Comparison of ENCODE assay signal across 14 cellular contexts in genomic region chr1:44305962-44306422, GRCh38. TPM values are rescaled to one million over a fixed set of nuclear protein-coding genes. Genes with fewer than 3 reads are reported as not detected.
A peak's percentile ranks its signal among the peaks of the same experiment; 100 is the strongest.
DNase-seq lines count a peak whose midpoint lies in the region; ATAC-seq and TF ChIP-seq lines count a peak whose summit lies in the region.
"Had no signal": no experiment of that assay in that cellular context is flagged by ENCODE, and none has a peak within 500 bp of the region (broad histone marks: within the 10 kb centered on the region; RNA-seq: fewer than 3 reads in every experiment).

No MANE protein-coding gene starts in this region.

- H3K36me3 Mint-ChIP-seq in activated CD4-positive, alpha-beta T cell treated with anti-CD3 and anti-CD28 coated beads, Interleukin-2, amount 10 ng/mL, durations not matched to agents 24 days and 14 days (ENCODE audit: low read depth) = peaks cover 60% of the 10 kb centered on the region
- peaks cover 10 to 75% (median 36%) of the 10 kb centered on the region in 3 donors for H3K36me3 Mint-ChIP-seq in naive thymus-derived CD8-positive, alpha-beta T cell
- peaks cover 47% of the 10 kb centered on the region for H3K36me3 Mint-ChIP-seq in mesothelial cell of epicardium

- H3K4me3 Mint-ChIP-seq in activated CD4-positive, alpha-beta T cell treated with anti-CD3 and anti-CD28 coated beads, Interleukin-2, amount 10 ng/mL, durations not matched to agents 24 days and 14 days = peak overlapping the region; percentile 66
- peak overlapping the region; percentile 0 to 73 (median 48) for H3K4me3 Mint-ChIP-seq in naive thymus-derived CD8-positive, alpha-beta T cell
- no peak overlapping the region for H3K4me3 Mint-ChIP-seq in mesothelial cell of epicardium
- H3K4me3 Mint-ChIP-seq: neural crest cell had no signal

- TF ChIP-seq POLR2A in heart left ventricle (IDR thresholded peaks at IDR 0.05) = no peak

- no peaks in the 10 kb centered on the region for H3K27me3 ChIP-seq in heart left ventricle
- H3K27me3 ChIP-seq: right atrium auricular region, upper lobe of left lung had no signal

- POLR2A ChIA-PET in naive thymus-derived CD8-positive, alpha-beta T cell (lab: Charles Lee) = no interaction called here

- H3K36me3 ChIP-seq in heart left ventricle = peaks cover 0 to 92% (median 79%) of the 10 kb centered on the region in 9 donors

- DNase-seq in activated CD4-positive, alpha-beta T cell treated with anti-CD3 and anti-CD28 coated beads, Interleukin-2, amount 10 ng/mL, durations not matched to agents 24 days and 14 days = peak; percentile 83
- DNase-seq in activated CD4-positive, alpha-beta T cell treated with anti-CD3 and anti-CD28 coated beads, Interleukin-2, amount 50 U/mL, for 1 hour = no peak
- DNase-seq in NCI-H2029 (lab: John Stamatoyannopoulos, UW) (peak; percentile 97), T1000 (lab: John Stamatoyannopoulos, UW) (no peak), mesothelial cell of epicardium (ENCODE audit: low spot score in 2 of 2, unreplicated experiment in 2 of 2) (no peak), heart left ventricle (no peak)
- DNase-seq in activated CD4-positive, alpha-beta T cell treated with anti-CD3 and anti-CD28 coated beads, Interleukin-2, amount 50 U/mL, for 48 hours = peak; percentile 1 to 8
- peak in 7 of 10 donors; percentile 8 to 75 (median 48) for DNase-seq in naive thymus-derived CD8-positive, alpha-beta T cell
- DNase-seq: NCI-H526 treated with DMSO at 0.1 percent for 48 hours, upper lobe of left lung had no signal

- no peaks in the 10 kb centered on the region for H3K9me3 ChIP-seq in heart left ventricle
- H3K9me3 ChIP-seq: right atrium auricular region, upper lobe of left lung had no signal

- no peak overlapping the region for H3K27ac ChIP-seq in heart left ventricle
- H3K27ac ChIP-seq: right atrium auricular region, RWPE1, upper lobe of left lung had no signal

- H3K9me3 Mint-ChIP-seq in activated CD4-positive, alpha-beta T cell treated with anti-CD3 and anti-CD28 coated beads, Interleukin-2, amount 10 ng/mL, durations not matched to agents 24 days and 14 days = no peaks in the 10 kb centered on the region
- no peaks in the 10 kb centered on the region for H3K9me3 Mint-ChIP-seq in naive thymus-derived CD8-positive, alpha-beta T cell
- H3K9me3 Mint-ChIP-seq in mesothelial cell of epicardium = no peaks in the 10 kb centered on the region
- H3K9me3 Mint-ChIP-seq: neural crest cell had no signal

- peaks cover 38% of the 10 kb centered on the region for H3K4me1 Mint-ChIP-seq in activated CD4-positive, alpha-beta T cell treated with anti-CD3 and anti-CD28 coated beads, Interleukin-2, amount 10 ng/mL, durations not matched to agents 24 days and 14 days
- H3K4me1 Mint-ChIP-seq in naive thymus-derived CD8-positive, alpha-beta T cell = peaks cover 22 to 43% (median 30%) of the 10 kb centered on the region in 4 donors
- H3K4me1 Mint-ChIP-seq in mesothelial cell of epicardium = peaks cover 12% of the 10 kb centered on the region

- H3K27ac Mint-ChIP-seq in activated CD4-positive, alpha-beta T cell treated with anti-CD3 and anti-CD28 coated beads, Interleukin-2, amount 10 ng/mL, durations not matched to agents 24 days and 14 days = peak overlapping the region; percentile 88
- peak overlapping the region; percentile 5 to 87 (median 58) for H3K27ac Mint-ChIP-seq in naive thymus-derived CD8-positive, alpha-beta T cell
- no peak overlapping the region for H3K27ac Mint-ChIP-seq in mesothelial cell of epicardium

- peak; percentile 93 to 95 for ATAC-seq in naive thymus-derived CD8-positive, alpha-beta T cell
- no peak for ATAC-seq in heart left ventricle

- no peaks in the 10 kb centered on the region for H3K4me1 ChIP-seq in heart left ventricle
- H3K4me1 ChIP-seq: right atrium auricular region, upper lobe of left lung had no signal

- H3K4me3 ChIP-seq in heart left ventricle = no peak overlapping the region
- H3K4me3 ChIP-seq: lung, right atrium auricular region, upper lobe of left lung had no signal

- WGBS in heart left ventricle, 4 donors = 78 to 85% (median 83%) methylated on average over 12 of the region's 12 CpGs

- TF ChIP-seq CTCF in mesothelial cell of epicardium (IDR thresholded peaks at IDR 0.05; ENCODE audit: unreplicated experiment) = no peak
- no peak for TF ChIP-seq CTCF in heart left ventricle (IDR thresholded peaks at IDR 0.05)

- intact Hi-C loops in activated CD4-positive, alpha-beta T cell treated with anti-CD3 and anti-CD28 coated beads, Interleukin-2, amount 10 ng/mL, durations not matched to agents 24 days and 14 days (cut with micrococcal nuclease) = loop anchor here (1.0 to 2.0 kb wide), 2 partner anchors 10 to 51 kb away; no protein-coding TSS in a partner anchor
- intact Hi-C loops in heart left ventricle (cut with DNase I) = no loop called here

- no peaks in the 10 kb centered on the region for H3K27me3 Mint-ChIP-seq in activated CD4-positive, alpha-beta T cell treated with anti-CD3 and anti-CD28 coated beads, Interleukin-2, amount 10 ng/mL, durations not matched to agents 24 days and 14 days
- H3K27me3 Mint-ChIP-seq in naive thymus-derived CD8-positive, alpha-beta T cell = no peaks in the 10 kb centered on the region
- no peaks in the 10 kb centered on the region for H3K27me3 Mint-ChIP-seq in mesothelial cell of epicardium (ENCODE audit: low read depth)

RNA-seq across cellular contexts. Expression of gene ERI3, which starts 49.1 kb away (rescaled TPM):
- total RNA-seq in activated CD4-positive, alpha-beta T cell treated with anti-CD3 and anti-CD28 coated beads, Interleukin-2, amount 10 ng/mL, durations not matched to agents 24 days and 14 days = 50.2 and 53.2 TPM in 2 replicates
- total RNA-seq in naive thymus-derived CD8-positive, alpha-beta T cell = 10 to 100 TPM; 27.2 to 34.5 TPM
- polyA plus RNA-seq in naive thymus-derived CD8-positive, alpha-beta T cell = 10 to 100 TPM; 43.4 to 45.8 (median 43.6) TPM
- total RNA-seq in mesothelial cell of epicardium (70.7 to 78.5 TPM (median 72.0 TPM) in 3 replicates), heart left ventricle (10 to 100 TPM; 42.0 to 57.0 (median 48.0) TPM)
- 10 to 100 TPM; 29.8 to 68.9 TPM for polyA plus RNA-seq in heart left ventricle

Comparison
In these comparisons a context has a peak if more than half of its experiments do, and no peak if none do; other contexts are left out.
1. DNase-seq: peak in activated CD4-positive, alpha-beta T cell treated with anti-CD3 and anti-CD28 coated beads, Interleukin-2, amount 10 ng/mL, durations not matched to agents 24 days and 14 days (single experiment), NCI-H2029 (single experiment), activated CD4-positive, alpha-beta T cell treated with anti-CD3 and anti-CD28 coated beads, Interleukin-2, amount 50 U/mL, for 48 hours (2 of 2) and naive thymus-derived CD8-positive, alpha-beta T cell (7 of 10); none in activated CD4-positive, alpha-beta T cell treated with anti-CD3 and anti-CD28 coated beads, Interleukin-2, amount 50 U/mL, for 1 hour (single experiment), T1000 (single experiment), mesothelial cell of epicardium (0 of 2) and heart left ventricle (0 of 5).
2. ATAC-seq: peak in naive thymus-derived CD8-positive, alpha-beta T cell (2 of 2); none in heart left ventricle (0 of 4).